ENCODE assay signal across 8 cellular contexts in the genomic region with DNA sequence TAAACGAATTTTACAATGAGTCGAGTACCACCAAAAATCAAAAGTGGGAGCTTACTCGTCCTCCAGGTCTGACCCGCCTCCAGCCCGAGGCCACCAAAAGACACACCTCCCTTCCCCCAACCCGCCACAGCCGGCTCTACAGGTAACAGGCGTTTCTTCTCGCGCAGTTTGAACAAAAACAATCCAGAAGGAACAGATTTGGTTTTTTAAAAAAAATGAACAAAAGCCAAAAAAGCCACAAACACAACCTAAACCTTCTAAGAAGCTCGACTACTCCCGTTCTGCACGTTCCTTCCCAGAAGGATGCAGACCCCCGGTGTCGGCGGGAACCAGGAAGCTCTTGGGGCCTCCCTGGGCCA. TPM values are rescaled to one million over a fixed set of nuclear protein-coding genes. Genes with fewer than 3 reads are reported as not detected.
DNase-seq lines count a peak whose midpoint lies in the region; ATAC-seq and TF ChIP-seq lines count a peak whose summit lies in the region.

No MANE protein-coding gene starts in this region.

- H3K9me3 ChIP-seq in BE2C, result no peaks in the 10 kb centered on the region

- peaks cover 6% of the 10 kb centered on the region for H3K4me1 ChIP-seq in BE2C

- no peaks in the 10 kb centered on the region for H3K27me3 Mint-ChIP-seq in activated naive CD8-positive, alpha-beta T cell

- H3K9me3 Mint-ChIP-seq in activated naive CD8-positive, alpha-beta T cell (ENCODE audit: low read depth), result no peaks in the 10 kb centered on the region

- H3K4me3 ChIP-seq in BE2C (ENCODE audit: low read depth, low read length) (peak overlapping the region; percentile 74), skin epidermis (peak overlapping the region; percentile 68 to 99 (median 97))

- no peak for TF ChIP-seq CTCF in BE2C (IDR thresholded peaks at IDR 0.05; ENCODE audit: low read depth, low read length)

- H3K27ac ChIP-seq in skin epidermis, result peak overlapping the region; percentile 84 to 98 (median 94)

- peak overlapping the region; percentile 95 for H3K4me3 Mint-ChIP-seq in activated naive CD8-positive, alpha-beta T cell

- H3K27me3 ChIP-seq in BE2C, result no peaks in the 10 kb centered on the region

- DNase-seq in BE2C, result peak; percentile 35
- DNase-seq in RPMI8226, result peak; percentile 64
- peak; percentile 23 for DNase-seq in hepatic stellate cell (ENCODE audit: low spot score)
- no peak for DNase-seq in retina

- H3K36me3 ChIP-seq in BE2C, result no peaks in the 10 kb centered on the region

- peaks cover 47% of the 10 kb centered on the region for H3K4me1 Mint-ChIP-seq in activated naive CD8-positive, alpha-beta T cell (ENCODE audit: low read depth)

- H3K36me3 Mint-ChIP-seq in activated naive CD8-positive, alpha-beta T cell, result peaks cover 7% of the 10 kb centered on the region

- peak; percentile 43 for ATAC-seq in GM19035 (IDR thresholded peaks at IDR 0.05; ENCODE audit: unreplicated experiment)
- ATAC-seq in HG03432 (IDR thresholded peaks at IDR 0.05; ENCODE audit: unreplicated experiment), result peak; percentile 42

- peak overlapping the region; percentile 81 for H3K27ac Mint-ChIP-seq in activated naive CD8-positive, alpha-beta T cell

RNA-seq across cellular contexts. Expression of a gene that starts 0.7 kb away (rescaled TPM):
- polyA plus RNA-seq in BE2C (2012; ENCODE audit: insufficient read depth, insufficient read length, low read depth), result 5.9 TPM
